Comparison of ENCODE assay signal across 8 cellular contexts in the genomic region with DNA sequence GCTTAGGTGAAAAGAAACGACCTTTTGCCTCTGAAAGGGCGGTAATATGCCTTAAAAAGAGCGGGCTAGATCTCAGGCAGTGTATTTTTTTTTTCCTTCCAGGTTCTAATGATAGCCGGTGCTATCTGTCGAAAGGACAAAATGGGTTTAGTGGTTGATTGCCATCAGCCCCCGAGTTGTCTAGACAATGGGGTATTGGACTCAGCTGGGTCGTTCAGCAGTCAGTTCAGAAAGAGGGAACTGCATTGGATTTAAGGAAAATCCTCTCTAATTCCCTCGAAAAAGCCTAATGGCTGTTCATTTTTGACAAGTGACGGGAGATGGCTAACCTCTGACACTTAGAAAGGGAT. TPM values are rescaled to one million over a fixed set of nuclear protein-coding genes. Genes with fewer than 3 reads are reported as not detected.
DNase-seq lines count a peak whose midpoint lies in the region; FAIRE-seq and TF ChIP-seq lines count a peak whose summit lies in the region.

No MANE protein-coding gene starts in this region.

- no peaks in the 10 kb centered on the region for H3K9me3 Mint-ChIP-seq in Calu3 (ENCODE audit: low read depth, unreplicated experiment)

- CTCF ChIA-PET in Calu3 (lab: Charles Lee) (interaction anchor here (0.8 to 2.4 kb wide), 4 partner anchors 11 to 240 kb away, joined by 3 to 13 read pairs (median 6); partner anchors contain the start of gene ABCC5), endothelial cell of umbilical vein (lab: Charles Lee) (interaction anchor here (1.0 to 2.9 kb wide), 10 partner anchors 9 to 251 kb away, joined by 3 to 18 read pairs (median 5); partner anchors contain the start of genes DVL3 and PARL)

- POLR2A ChIA-PET in endothelial cell of umbilical vein (lab: Charles Lee), result no interaction called here

- H3K4me2 ChIP-seq in OCI-LY3 (ENCODE audit: low read length), result peak overlapping the region; percentile 95
- peak overlapping the region; percentile 94 for H3K4me2 ChIP-seq in endothelial cell of umbilical vein (ENCODE audit: insufficient read depth, low read length)

- WGBS in ovary, 3 donors, result 4 to 6% (median 6%) methylated on average over 9 of the region's 9 CpGs

- peak overlapping the region; percentile 94 for H3K27ac Mint-ChIP-seq in Calu3 (ENCODE audit: unreplicated experiment)

- H3K4me1 ChIP-seq in OCI-LY3 (ENCODE audit: low read length) (peaks cover 16% of the 10 kb centered on the region), endothelial cell of umbilical vein (ENCODE audit: control insufficient read depth, extremely low read depth, insufficient read depth, low read length) (peaks cover 27% of the 10 kb centered on the region), ovary (ENCODE audit: insufficient read depth) (no peaks in the 10 kb centered on the region)

- no peak for FAIRE-seq in endothelial cell of umbilical vein (lab: Jason Lieb, UNC)

- no peak for TF ChIP-seq CTCF in Calu3 (IDR thresholded peaks at IDR 0.05; ENCODE audit: unreplicated experiment)
- TF ChIP-seq CTCF in OCI-LY3 (IDR thresholded peaks at IDR 0.05; ENCODE audit: low read depth, low read length), result no peak
- TF ChIP-seq CTCF in endothelial cell of umbilical vein (IDR thresholded peaks at IDR 0.05; ENCODE audit: extremely low read depth in 1 of 2, insufficient read depth in 1 of 2, low read depth in 1 of 2, low read length in 2 of 2), result no peak
- TF ChIP-seq CTCF in ovary (IDR thresholded peaks at IDR 0.05), result no peak
- no peak for TF ChIP-seq CTCF in GM13976 (IDR thresholded peaks at IDR 0.05; ENCODE audit: borderline replicate concordance, control extremely low read depth, extremely low read depth, insufficient read depth, missing control alignments)

- H3K79me2 ChIP-seq in OCI-LY3 (ENCODE audit: low read length) (peaks cover 60% of the 10 kb centered on the region), endothelial cell of umbilical vein (ENCODE audit: control insufficient read depth, insufficient read depth, low read length) (peaks cover 31% of the 10 kb centered on the region)

- H3K9ac ChIP-seq in OCI-LY3 (ENCODE audit: low read length) (peak overlapping the region; percentile 90), endothelial cell of umbilical vein (replicated peaks; ENCODE audit: extremely low read depth, insufficient read depth, low read length) (peak overlapping the region; percentile 87)

- intact Hi-C loops in Calu3 (cut with micrococcal nuclease; ENCODE audit: unreplicated experiment) (loop anchor here (2.0 to 5.0 kb wide), 2 partner anchors 51 to 94 kb away; partner anchors contain the start of gene ABCF3), endothelial cell of umbilical vein (cut with micrococcal nuclease) (loop anchor here (1.0 to 2.0 kb wide), 6 partner anchors 19 to 241 kb away; partner anchors contain the start of genes ABCC5, ABCF3 and DVL3), ovary (cut with DNase I) (loop anchor here in 1 of 4 donors (10.0 kb wide), 1 partner anchor 109 kb away; the partner anchor contains the start of genes ALG3 and EEF1AKMT4)

- dilution Hi-C loops in endothelial cell of umbilical vein (cut with MboI; ENCODE audit: extremely low pct_ligation_motif_present, low sequenced_read_pairs), result no loop called here

- H3K27me3 Mint-ChIP-seq in Calu3 (ENCODE audit: unreplicated experiment), result no peaks in the 10 kb centered on the region

- H3K4me3 ChIP-seq in OCI-LY3 (ENCODE audit: low read length) (peak overlapping the region; percentile 94), endothelial cell of umbilical vein (replicated peaks in 1 of 3; ENCODE audit: insufficient read depth in 1 of 3, low read depth in 1 of 3, low read length in 3 of 3) (peak overlapping the region; percentile 67 to 92 (median 90)), ovary (peak overlapping the region; percentile 60)

- H2AFZ ChIP-seq in OCI-LY3 (ENCODE audit: low read depth, low read length) (0 out of 2 replicates have a peak overlapping the region, but pooled peaks have one; percentile 85), endothelial cell of umbilical vein (ENCODE audit: low read depth, low read length) (peak overlapping the region; percentile 49)

- no peak for DNase-seq in Calu3
- no peak for DNase-seq in endothelial cell of umbilical vein (ENCODE audit: low read depth, low spot score)
- DNase-seq in ovary, result no peak
- DNase-seq in GF-D8 (lab: John Stamatoyannopoulos, UW), result no peak
- no peak for DNase-seq in GM13976 (ENCODE audit: low spot score)
- DNase-seq in NCI-H2107 treated with DMSO at 0.1 percent for 48 hours (lab: John Stamatoyannopoulos, UW; ENCODE audit: unreplicated experiment), result no peak
- DNase-seq in NCI-H774 (lab: John Stamatoyannopoulos, UW), result no peak

- H3K36me3 Mint-ChIP-seq in Calu3 (ENCODE audit: insufficient read depth, unreplicated experiment), result peaks cover 69% of the 10 kb centered on the region

- no peaks in the 10 kb centered on the region for H4K20me1 ChIP-seq in OCI-LY3 (ENCODE audit: insufficient read depth, low read length)
- H4K20me1 ChIP-seq in endothelial cell of umbilical vein (replicated peaks; ENCODE audit: control insufficient read depth, extremely low read depth, insufficient read depth, low read length), result no peaks in the 10 kb centered on the region

- H3K9me3 ChIP-seq in OCI-LY3 (ENCODE audit: insufficient read depth, low read length) (no peaks in the 10 kb centered on the region), endothelial cell of umbilical vein (replicated peaks; ENCODE audit: control insufficient read depth, insufficient read depth, low read length) (no peaks in the 10 kb centered on the region), ovary (no peaks in the 10 kb centered on the region)

- peak overlapping the region; percentile 55 for H3K27ac ChIP-seq in OCI-LY3 (ENCODE audit: low read length)
- H3K27ac ChIP-seq in endothelial cell of umbilical vein (ENCODE audit: insufficient read depth, low read depth, low read length), result peak overlapping the region; percentile 56
- peak overlapping the region; percentile 80 to 88 for H3K27ac ChIP-seq in ovary

- peaks cover 40% of the 10 kb centered on the region for H3K4me1 Mint-ChIP-seq in Calu3 (ENCODE audit: low read depth, unreplicated experiment)

- H3K9me1 ChIP-seq in endothelial cell of umbilical vein (replicated peaks; ENCODE audit: control insufficient read depth, extremely low read depth, insufficient read depth, low read length), result no peaks in the 10 kb centered on the region

- TF ChIP-seq POLR2A in endothelial cell of umbilical vein (IDR thresholded peaks at IDR 0.05; ENCODE audit: low read depth, low read length) (no peak), ovary (IDR thresholded peaks at IDR 0.05) (no peak)

- H3K36me3 ChIP-seq in OCI-LY3 (replicated peaks; ENCODE audit: low read depth, low read length) (peaks cover 18% of the 10 kb centered on the region), endothelial cell of umbilical vein (ENCODE audit: control insufficient read depth in 2 of 2, extremely low read depth in 1 of 2, insufficient read depth in 2 of 2, low read length in 2 of 2) (peaks cover 8 to 10% of the 10 kb centered on the region in 2 experiments), ovary (no peaks in the 10 kb centered on the region)

- H3K27me3 ChIP-seq in OCI-LY3 (ENCODE audit: low read depth, low read length), result no peaks in the 10 kb centered on the region
- H3K27me3 ChIP-seq in endothelial cell of umbilical vein (ENCODE audit: control insufficient read depth in 2 of 2, insufficient read depth in 2 of 2, low read length in 2 of 2), result no peaks in the 10 kb centered on the region
- H3K27me3 ChIP-seq in ovary, result no peaks in the 10 kb centered on the region

- BruUV-seq in Calu3 (replicated peaks; lab: Mats Ljungman, UMichigan) (no TSS peak), endothelial cell of umbilical vein (replicated peaks; lab: Mats Ljungman, UMichigan) (no TSS peak)

- in situ Hi-C loops in GM13976 (cut with MboI; ENCODE audit: low sequenced_read_pairs, unreplicated experiment), result no loop called here

- no peak for TF ChIP-seq EP300 in ovary (IDR thresholded peaks at IDR 0.05)

- peak overlapping the region; percentile 99 for H3K4me3 Mint-ChIP-seq in Calu3 (ENCODE audit: low read depth, unreplicated experiment)

RNA-seq across cellular contexts. Expression of gene EIF2B5, which starts 0.7 kb away (rescaled TPM):
- total RNA-seq in Calu3 (2022) (79.6 and 87.9 TPM in 2 replicates), endothelial cell of umbilical vein (38.8 and 44.7 TPM in 2 replicates), ovary (10 to 100 TPM; 18.6 to 31.9 (median 28.7) TPM)
- polyA plus RNA-seq in endothelial cell of umbilical vein (35.5 and 42.7 TPM in 2 replicates), ovary (10 to 100 TPM; 26.2 to 42.4 TPM)
- 36.0 and 37.3 TPM in 2 replicates for polyA plus RNA-seq in endothelial cell of umbilical vein (2011; cell fraction: cytosol; rRNA removed)
- 124 and 139 TPM in 2 replicates for polyA plus RNA-seq in endothelial cell of umbilical vein (2011; cell fraction: nucleus; rRNA removed)
- 23.2 and 31.6 TPM in 2 replicates for polyA plus RNA-seq in endothelial cell of umbilical vein (2012)
- 42.7 and 48.8 TPM in 2 replicates for polyA minus RNA-seq in endothelial cell of umbilical vein
- 28.1 TPM for polyA minus RNA-seq in endothelial cell of umbilical vein (2011; cell fraction: cytosol; rRNA and poly(A)+ RNA removed)
- polyA minus RNA-seq in endothelial cell of umbilical vein (2011; cell fraction: nucleus; rRNA and poly(A)+ RNA removed), result 37.7 and 38.1 TPM in 2 replicates

RNA-seq across cellular contexts. Expression of gene DVL3, which starts 19.3 kb away (rescaled TPM):
- total RNA-seq in Calu3 (2022) (105 and 106 TPM in 2 replicates), endothelial cell of umbilical vein (59.0 and 61.3 TPM in 2 replicates), ovary (10 to 100 TPM; 30.2 to 93.8 (median 74.8) TPM)
- polyA plus RNA-seq in endothelial cell of umbilical vein (41.2 and 43.8 TPM in 2 replicates), ovary (10 to 100 TPM; 40.8 to 48.1 TPM)
- polyA plus RNA-seq in endothelial cell of umbilical vein (2011; cell fraction: cytosol; rRNA removed), result 21.0 and 24.5 TPM in 2 replicates
- polyA plus RNA-seq in endothelial cell of umbilical vein (2011; cell fraction: nucleus; rRNA removed), result 110 and 132 TPM in 2 replicates
- 35.4 and 36.5 TPM in 2 replicates for polyA plus RNA-seq in endothelial cell of umbilical vein (2012)
- polyA minus RNA-seq in endothelial cell of umbilical vein, result 57.5 and 58.3 TPM in 2 replicates
- 46.0 TPM for polyA minus RNA-seq in endothelial cell of umbilical vein (2011; cell fraction: cytosol; rRNA and poly(A)+ RNA removed)
- 40.9 and 49.7 TPM in 2 replicates for polyA minus RNA-seq in endothelial cell of umbilical vein (2011; cell fraction: nucleus; rRNA and poly(A)+ RNA removed)

RNA-seq across cellular contexts. Expression of gene AP2M1, which starts 38.8 kb away (rescaled TPM):
- total RNA-seq in Calu3 (2022) (394 and 401 TPM in 2 replicates), endothelial cell of umbilical vein (400 and 431 TPM in 2 replicates), ovary (100 to 1,000 TPM; 107 to 281 (median 252) TPM)
- polyA plus RNA-seq in endothelial cell of umbilical vein (602 and 603 TPM in 2 replicates), ovary (100 to 1,000 TPM; 236 to 371 TPM)
- 496 and 577 TPM in 2 replicates for polyA plus RNA-seq in endothelial cell of umbilical vein (2011; cell fraction: cytosol; rRNA removed)
- 406 and 478 TPM in 2 replicates for polyA plus RNA-seq in endothelial cell of umbilical vein (2011; cell fraction: nucleus; rRNA removed)
- 522 and 611 TPM in 2 replicates for polyA plus RNA-seq in endothelial cell of umbilical vein (2012)
- polyA minus RNA-seq in endothelial cell of umbilical vein, result 444 and 455 TPM in 2 replicates
- 181 TPM for polyA minus RNA-seq in endothelial cell of umbilical vein (2011; cell fraction: cytosol; rRNA and poly(A)+ RNA removed)
- 99.3 and 131 TPM in 2 replicates for polyA minus RNA-seq in endothelial cell of umbilical vein (2011; cell fraction: nucleus; rRNA and poly(A)+ RNA removed)

RNA-seq across cellular contexts. Expression of gene HTR3E, which starts 39.0 kb away (rescaled TPM):
- total RNA-seq in Calu3 (2022) (not detected in 2 replicates), endothelial cell of umbilical vein (not detected in 2 replicates), ovary (not detected)
- polyA plus RNA-seq in endothelial cell of umbilical vein (not detected in 2 replicates), ovary (not detected)
- not detected in 2 replicates for polyA plus RNA-seq in endothelial cell of umbilical vein (2011; cell fraction: cytosol; rRNA removed)
- polyA plus RNA-seq in endothelial cell of umbilical vein (2011; cell fraction: nucleus; rRNA removed), result not detected in 2 replicates
- polyA plus RNA-seq in endothelial cell of umbilical vein (2012), result not detected in 2 replicates
- polyA minus RNA-seq in endothelial cell of umbilical vein, result not detected in 2 replicates
- polyA minus RNA-seq in endothelial cell of umbilical vein (2011; cell fraction: cytosol; rRNA and poly(A)+ RNA removed), result not detected
- not detected in 2 replicates for polyA minus RNA-seq in endothelial cell of umbilical vein (2011; cell fraction: nucleus; rRNA and poly(A)+ RNA removed)

RNA-seq across cellular contexts. Expression of gene ABCF3, which starts 50.1 kb away (rescaled TPM):
- 114 and 116 TPM in 2 replicates for total RNA-seq in Calu3 (2022)
- total RNA-seq in endothelial cell of umbilical vein, result 65.6 and 68.8 TPM in 2 replicates
- 73.4 and 93.9 TPM in 2 replicates for polyA plus RNA-seq in endothelial cell of umbilical vein
- polyA plus RNA-seq in endothelial cell of umbilical vein (2011; cell fraction: cytosol; rRNA removed), result 45.0 and 49.5 TPM in 2 replicates
- polyA plus RNA-seq in endothelial cell of umbilical vein (2011; cell fraction: nucleus; rRNA removed), result 207 and 224 TPM in 2 replicates
- 34.2 and 44.9 TPM in 2 replicates for polyA plus RNA-seq in endothelial cell of umbilical vein (2012)
- polyA minus RNA-seq in endothelial cell of umbilical vein, result 122 and 126 TPM in 2 replicates
- 69.3 TPM for polyA minus RNA-seq in endothelial cell of umbilical vein (2011; cell fraction: cytosol; rRNA and poly(A)+ RNA removed)
- polyA minus RNA-seq in endothelial cell of umbilical vein (2011; cell fraction: nucleus; rRNA and poly(A)+ RNA removed), result 68.6 and 77.4 TPM in 2 replicates
- 10 to 100 TPM; 56.6 to 82.0 (median 61.7) TPM for total RNA-seq in ovary
- 10 to 100 TPM; 30.2 to 42.8 TPM for polyA plus RNA-seq in ovary
